ENCODE assay signal across 27 cellular contexts in genomic region chr12:2749580-2749979, GRCh38.
"Had no signal": no experiment of that assay in that cellular context is flagged by ENCODE, and none has a peak within 500 bp of the region (broad histone marks: within the 10 kb centered on the region; RNA-seq: fewer than 3 reads in every experiment).

No MANE protein-coding gene starts in this region.

- H3K27ac Mint-ChIP-seq: activated CD4-positive, alpha-beta memory T cell treated with anti-CD3 and anti-CD28 coated beads, Interleukin-2, amount 10 ng/mL, durations not matched to agents 7 days and 5 days; activated CD4-positive, alpha-beta T cell treated with anti-CD3 and anti-CD28 coated beads, Interleukin-2, amount 10 ng/mL, durations not matched to agents 7 days and 5 days; activated naive CD8-positive, alpha-beta T cell; activated T-helper 17 cell treated with anti-CD3 and anti-CD28 coated beads, Interleukin-2, amount 50 U/mL, for 72 hours had no signal

- H3K36me3 ChIP-seq: brain microvascular endothelial cell, gastrocnemius medialis had no signal

- H3K9me3 ChIP-seq: gastrocnemius medialis had no signal

- H3K4me3 ChIP-seq: gastrocnemius medialis had no signal

- DNase-seq: activated CD4-positive, alpha-beta memory T cell treated with anti-CD3 and anti-CD28 coated beads, Interleukin-2, amount 10 ng/mL, durations not matched to agents 7 days and 5 days; activated CD4-positive, alpha-beta T cell treated with anti-CD3 and anti-CD28 coated beads for 1 hour; activated CD4-positive, alpha-beta T cell treated with anti-CD3 and anti-CD28 coated beads for 4 hours; activated CD4-positive, alpha-beta T cell treated with anti-CD3 and anti-CD28 coated beads, Interleukin-2, amount 10 ng/mL, durations not matched to agents 7 days and 5 days; activated CD4-positive, alpha-beta T cell treated with anti-CD3 and anti-CD28 coated beads, Interleukin-2, amount 50 U/mL, for 4 hours; activated CD8-positive, alpha-beta memory T cell treated with anti-CD3 and anti-CD28 coated beads for 24 hours; activated effector memory CD4-positive, alpha-beta T cell treated with Interleukin-2 at 50 U/mL for 16 hours; activated gamma-delta T cell treated with Interleukin-2 at 50 U/mL for 16 hours; activated naive CD4-positive, alpha-beta T cell treated with anti-CD3 and anti-CD28 coated beads, Interleukin-2, amount 50 U/mL, for 16 hours; activated naive CD4-positive, alpha-beta T cell treated with Interleukin-2 at 50 U/mL for 16 hours; activated T-cell treated with anti-CD3 and anti-CD28 coated beads, Interleukin-2, amount 50 U/mL, for 4 hours; amniotic stem cell; anterior cingulate cortex; brain microvascular endothelial cell; caudate nucleus; cortex of kidney; dermis blood vessel endothelial cell; effector CD8-positive, alpha-beta T cell; foreskin keratinocyte; gastrocnemius medialis; T-helper 2 cell had no signal

- H3K9me3 Mint-ChIP-seq: activated CD4-positive, alpha-beta memory T cell treated with anti-CD3 and anti-CD28 coated beads, Interleukin-2, amount 10 ng/mL, durations not matched to agents 7 days and 5 days; activated CD4-positive, alpha-beta T cell treated with anti-CD3 and anti-CD28 coated beads, Interleukin-2, amount 10 ng/mL, durations not matched to agents 7 days and 5 days; activated T-cell treated with anti-CD3 and anti-CD28 coated beads, Interleukin-2, amount 50 U/mL, for 4 hours had no signal

- H3K4me1 Mint-ChIP-seq: activated CD4-positive, alpha-beta memory T cell treated with anti-CD3 and anti-CD28 coated beads, Interleukin-2, amount 10 ng/mL, durations not matched to agents 7 days and 5 days; activated CD4-positive, alpha-beta T cell treated with anti-CD3 and anti-CD28 coated beads, Interleukin-2, amount 10 ng/mL, durations not matched to agents 7 days and 5 days had no signal

- ATAC-seq: activated T-cell treated with anti-CD3 and anti-CD28 coated beads, Interleukin-2, amount 50 U/mL, for 4 hours; activated T-helper 17 cell treated with anti-CD3 and anti-CD28 coated beads, Interleukin-2, amount 50 U/mL, for 72 hours; esophagus mucosa; foreskin keratinocyte; gastrocnemius medialis had no signal

- H3K27me3 ChIP-seq: gastrocnemius medialis had no signal

- H3K27ac ChIP-seq: brain microvascular endothelial cell, foreskin keratinocyte, gastrocnemius medialis had no signal

- FAIRE-seq: astrocyte, bronchial epithelial cell, colon had no signal

- H3K4me3 Mint-ChIP-seq: activated CD4-positive, alpha-beta memory T cell treated with anti-CD3 and anti-CD28 coated beads, Interleukin-2, amount 10 ng/mL, durations not matched to agents 7 days and 5 days; activated CD4-positive, alpha-beta T cell treated with anti-CD3 and anti-CD28 coated beads, Interleukin-2, amount 10 ng/mL, durations not matched to agents 7 days and 5 days; activated naive CD8-positive, alpha-beta T cell; activated T-cell treated with anti-CD3 and anti-CD28 coated beads, Interleukin-2, amount 50 U/mL, for 4 hours; activated T-helper 17 cell treated with anti-CD3 and anti-CD28 coated beads, Interleukin-2, amount 50 U/mL, for 72 hours had no signal

- H3K36me3 Mint-ChIP-seq: activated naive CD8-positive, alpha-beta T cell had no signal

- H3K4me1 ChIP-seq: foreskin keratinocyte, gastrocnemius medialis had no signal
